ENCODE assay signal across 1 cellular context in the genomic region with DNA sequence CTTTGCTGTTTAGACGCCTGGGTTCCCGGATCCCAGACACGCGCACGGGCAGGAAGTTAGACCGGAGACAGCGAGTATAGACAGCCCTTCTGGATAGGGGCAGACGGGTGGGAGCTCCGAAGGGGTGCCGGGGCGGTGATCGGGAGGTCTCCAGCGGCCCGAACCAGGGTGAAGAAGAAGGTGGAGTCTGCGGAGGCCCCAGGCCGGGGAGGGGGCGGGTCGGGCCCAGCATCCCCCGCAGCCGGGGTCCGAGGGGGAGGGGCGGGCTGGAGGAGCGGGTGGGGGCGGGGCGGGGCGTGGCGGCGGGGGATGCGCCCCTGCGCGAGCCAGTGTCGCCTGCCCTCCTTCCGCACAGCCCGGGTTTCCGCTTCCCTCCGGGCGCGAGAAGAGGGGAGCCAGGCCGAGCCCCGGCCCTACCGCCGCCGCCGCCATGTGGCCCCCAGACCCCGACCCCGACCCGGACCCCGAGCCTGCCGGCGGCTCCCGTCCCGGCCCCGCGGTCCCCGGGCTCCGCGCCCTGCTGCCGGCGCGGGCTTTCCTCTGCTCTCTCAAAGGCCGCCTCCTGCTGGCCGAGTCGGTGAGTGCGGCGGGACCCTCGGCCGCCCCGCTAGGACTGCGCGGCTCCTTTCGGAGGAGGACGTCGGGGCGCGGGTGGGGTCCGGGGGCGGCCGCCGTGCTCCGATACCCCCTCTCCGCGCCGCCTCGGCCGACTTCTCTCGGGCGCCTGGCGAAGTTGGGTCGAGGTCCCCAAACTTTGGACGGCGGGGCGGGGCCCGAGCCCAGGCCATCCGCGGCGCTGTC.
TF ChIP-seq lines count a peak whose summit lies in the region.

A gene with protein sequence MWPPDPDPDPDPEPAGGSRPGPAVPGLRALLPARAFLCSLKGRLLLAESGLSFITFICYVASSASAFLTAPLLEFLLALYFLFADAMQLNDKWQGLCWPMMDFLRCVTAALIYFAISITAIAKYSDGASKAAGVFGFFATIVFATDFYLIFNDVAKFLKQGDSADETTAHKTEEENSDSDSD (plus strand): TSS at position 329 of the 801 bp plus-strand sequence. CDS start 102 bp downstream, at position 431.

TF ChIP-seq in HepG2, 621 proteins besides CTCF, POLR2A, EP300 and RAD21 (continued from another document and continues in another):
- TF ChIP-seq BRF2 (CRISPR knock-in tag; IDR thresholded peaks at IDR 0.05) (no peak), ZNF331 (CRISPR knock-in tag; IDR thresholded peaks at IDR 0.05) (no peak; the same call in 1 of the 2 replicates), ZSCAN21 (CRISPR knock-in tag; IDR thresholded peaks at IDR 0.05; ENCODE audit: borderline replicate concordance) (no peak; the same call in 1 of the 2 replicates), NR3C1 (CRISPR knock-in tag; IDR thresholded peaks at IDR 0.05) (no peak), ZBTB2 (CRISPR knock-in tag; IDR thresholded peaks at IDR 0.05; ENCODE audit: low read depth) (no peak), ZNF563 (CRISPR knock-in tag; IDR thresholded peaks at IDR 0.05) (no peak; the same call in 1 of the 2 replicates), FIP1L1 (IDR thresholded peaks at IDR 0.05; ENCODE audit: borderline replicate concordance, insufficient read depth, low read depth, low read length) (no peak), MXD1 (CRISPR knock-in tag; IDR thresholded peaks at IDR 0.05) (peak; percentile 21; the same call in 1 of the 2 replicates), KLF9 (CRISPR knock-in tag; IDR thresholded peaks at IDR 0.05; ENCODE audit: low read depth) (no peak), ZNF136 (CRISPR knock-in tag; IDR thresholded peaks at IDR 0.05; ENCODE audit: low read depth) (no peak), CC2D1A (CRISPR knock-in tag; IDR thresholded peaks at IDR 0.05) (no peak), NR2F2 (IDR thresholded peaks at IDR 0.05; ENCODE audit: borderline replicate concordance, low read depth) (0 out of 2 replicates have a peak, but pooled peaks have one; percentile 8), ZNF883 (CRISPR knock-in tag; IDR thresholded peaks at IDR 0.05; ENCODE audit: not compliant biosample characterization) (peak; percentile 59), SCMH1 (CRISPR knock-in tag; IDR thresholded peaks at IDR 0.05; ENCODE audit: borderline replicate concordance) (no peak), HIVEP1 (CRISPR knock-in tag; IDR thresholded peaks at IDR 0.05) (no peak), ZNF841 (CRISPR knock-in tag; IDR thresholded peaks at IDR 0.05; ENCODE audit: borderline replicate concordance) (no peak), TAF15 (IDR thresholded peaks at IDR 0.05; ENCODE audit: low read depth, low read length, poor library complexity, severe bottlenecking) (peak; percentile 27), ZNF329 (CRISPR knock-in tag; IDR thresholded peaks at IDR 0.05; ENCODE audit: low read depth) (no peak), NONO (IDR thresholded peaks at IDR 0.05) (no peak), NONO (CRISPR knock-in tag; conservative IDR thresholded peaks at IDR 0.05) (no peak), MEIS1 (CRISPR knock-in tag; IDR thresholded peaks at IDR 0.05; ENCODE audit: borderline replicate concordance) (peak; percentile 10; the same call in 1 of the 2 replicates), ZNF570 (CRISPR knock-in tag; IDR thresholded peaks at IDR 0.05; ENCODE audit: borderline replicate concordance) (no peak), GLI4 (CRISPR knock-in tag; IDR thresholded peaks at IDR 0.05; ENCODE audit: borderline replicate concordance) (no peak), MNT (IDR thresholded peaks at IDR 0.05) (no peak), MAFG (CRISPR knock-in tag; IDR thresholded peaks at IDR 0.05) (no peak), NBN (conservative IDR thresholded peaks at IDR 0.05) (no peak), SALL1 (CRISPR knock-in tag; IDR thresholded peaks at IDR 0.05) (no peak), SRSF4 (IDR thresholded peaks at IDR 0.05; ENCODE audit: low read depth, low read length, poor library complexity, severe bottlenecking) (no peak), TRIM24 (CRISPR knock-in tag; IDR thresholded peaks at IDR 0.05) (no peak)
- TF ChIP-seq, protein P1, sequence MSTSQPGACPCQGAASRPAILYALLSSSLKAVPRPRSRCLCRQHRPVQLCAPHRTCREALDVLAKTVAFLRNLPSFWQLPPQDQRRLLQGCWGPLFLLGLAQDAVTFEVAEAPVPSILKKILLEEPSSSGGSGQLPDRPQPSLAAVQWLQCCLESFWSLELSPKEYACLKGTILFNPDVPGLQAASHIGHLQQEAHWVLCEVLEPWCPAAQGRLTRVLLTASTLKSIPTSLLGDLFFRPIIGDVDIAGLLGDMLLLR (CRISPR knock-in tag; IDR thresholded peaks at IDR 0.05) = no peak
- TF ChIP-seq, protein P2, sequence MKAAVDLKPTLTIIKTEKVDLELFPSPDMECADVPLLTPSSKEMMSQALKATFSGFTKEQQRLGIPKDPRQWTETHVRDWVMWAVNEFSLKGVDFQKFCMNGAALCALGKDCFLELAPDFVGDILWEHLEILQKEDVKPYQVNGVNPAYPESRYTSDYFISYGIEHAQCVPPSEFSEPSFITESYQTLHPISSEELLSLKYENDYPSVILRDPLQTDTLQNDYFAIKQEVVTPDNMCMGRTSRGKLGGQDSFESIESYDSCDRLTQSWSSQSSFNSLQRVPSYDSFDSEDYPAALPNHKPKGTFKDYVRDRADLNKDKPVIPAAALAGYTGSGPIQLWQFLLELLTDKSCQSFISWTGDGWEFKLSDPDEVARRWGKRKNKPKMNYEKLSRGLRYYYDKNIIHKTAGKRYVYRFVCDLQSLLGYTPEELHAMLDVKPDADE (CRISPR knock-in tag; IDR thresholded peaks at IDR 0.05) = no peak; the same call in 1 of the 2 replicates
- TF ChIP-seq, protein P3, sequence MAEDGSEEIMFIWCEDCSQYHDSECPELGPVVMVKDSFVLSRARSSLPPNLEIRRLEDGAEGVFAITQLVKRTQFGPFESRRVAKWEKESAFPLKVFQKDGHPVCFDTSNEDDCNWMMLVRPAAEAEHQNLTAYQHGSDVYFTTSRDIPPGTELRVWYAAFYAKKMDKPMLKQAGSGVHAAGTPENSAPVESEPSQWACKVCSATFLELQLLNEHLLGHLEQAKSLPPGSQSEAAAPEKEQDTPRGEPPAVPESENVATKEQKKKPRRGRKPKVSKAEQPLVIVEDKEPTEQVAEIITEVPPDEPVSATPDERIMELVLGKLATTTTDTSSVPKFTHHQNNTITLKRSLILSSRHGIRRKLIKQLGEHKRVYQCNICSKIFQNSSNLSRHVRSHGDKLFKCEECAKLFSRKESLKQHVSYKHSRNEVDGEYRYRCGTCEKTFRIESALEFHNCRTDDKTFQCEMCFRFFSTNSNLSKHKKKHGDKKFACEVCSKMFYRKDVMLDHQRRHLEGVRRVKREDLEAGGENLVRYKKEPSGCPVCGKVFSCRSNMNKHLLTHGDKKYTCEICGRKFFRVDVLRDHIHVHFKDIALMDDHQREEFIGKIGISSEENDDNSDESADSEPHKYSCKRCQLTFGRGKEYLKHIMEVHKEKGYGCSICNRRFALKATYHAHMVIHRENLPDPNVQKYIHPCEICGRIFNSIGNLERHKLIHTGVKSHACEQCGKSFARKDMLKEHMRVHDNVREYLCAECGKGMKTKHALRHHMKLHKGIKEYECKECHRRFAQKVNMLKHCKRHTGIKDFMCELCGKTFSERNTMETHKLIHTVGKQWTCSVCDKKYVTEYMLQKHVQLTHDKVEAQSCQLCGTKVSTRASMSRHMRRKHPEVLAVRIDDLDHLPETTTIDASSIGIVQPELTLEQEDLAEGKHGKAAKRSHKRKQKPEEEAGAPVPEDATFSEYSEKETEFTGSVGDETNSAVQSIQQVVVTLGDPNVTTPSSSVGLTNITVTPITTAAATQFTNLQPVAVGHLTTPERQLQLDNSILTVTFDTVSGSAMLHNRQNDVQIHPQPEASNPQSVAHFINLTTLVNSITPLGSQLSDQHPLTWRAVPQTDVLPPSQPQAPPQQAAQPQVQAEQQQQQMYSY (CRISPR knock-in tag; IDR thresholded peaks at IDR 0.05) = no peak
- TF ChIP-seq, protein P4, sequence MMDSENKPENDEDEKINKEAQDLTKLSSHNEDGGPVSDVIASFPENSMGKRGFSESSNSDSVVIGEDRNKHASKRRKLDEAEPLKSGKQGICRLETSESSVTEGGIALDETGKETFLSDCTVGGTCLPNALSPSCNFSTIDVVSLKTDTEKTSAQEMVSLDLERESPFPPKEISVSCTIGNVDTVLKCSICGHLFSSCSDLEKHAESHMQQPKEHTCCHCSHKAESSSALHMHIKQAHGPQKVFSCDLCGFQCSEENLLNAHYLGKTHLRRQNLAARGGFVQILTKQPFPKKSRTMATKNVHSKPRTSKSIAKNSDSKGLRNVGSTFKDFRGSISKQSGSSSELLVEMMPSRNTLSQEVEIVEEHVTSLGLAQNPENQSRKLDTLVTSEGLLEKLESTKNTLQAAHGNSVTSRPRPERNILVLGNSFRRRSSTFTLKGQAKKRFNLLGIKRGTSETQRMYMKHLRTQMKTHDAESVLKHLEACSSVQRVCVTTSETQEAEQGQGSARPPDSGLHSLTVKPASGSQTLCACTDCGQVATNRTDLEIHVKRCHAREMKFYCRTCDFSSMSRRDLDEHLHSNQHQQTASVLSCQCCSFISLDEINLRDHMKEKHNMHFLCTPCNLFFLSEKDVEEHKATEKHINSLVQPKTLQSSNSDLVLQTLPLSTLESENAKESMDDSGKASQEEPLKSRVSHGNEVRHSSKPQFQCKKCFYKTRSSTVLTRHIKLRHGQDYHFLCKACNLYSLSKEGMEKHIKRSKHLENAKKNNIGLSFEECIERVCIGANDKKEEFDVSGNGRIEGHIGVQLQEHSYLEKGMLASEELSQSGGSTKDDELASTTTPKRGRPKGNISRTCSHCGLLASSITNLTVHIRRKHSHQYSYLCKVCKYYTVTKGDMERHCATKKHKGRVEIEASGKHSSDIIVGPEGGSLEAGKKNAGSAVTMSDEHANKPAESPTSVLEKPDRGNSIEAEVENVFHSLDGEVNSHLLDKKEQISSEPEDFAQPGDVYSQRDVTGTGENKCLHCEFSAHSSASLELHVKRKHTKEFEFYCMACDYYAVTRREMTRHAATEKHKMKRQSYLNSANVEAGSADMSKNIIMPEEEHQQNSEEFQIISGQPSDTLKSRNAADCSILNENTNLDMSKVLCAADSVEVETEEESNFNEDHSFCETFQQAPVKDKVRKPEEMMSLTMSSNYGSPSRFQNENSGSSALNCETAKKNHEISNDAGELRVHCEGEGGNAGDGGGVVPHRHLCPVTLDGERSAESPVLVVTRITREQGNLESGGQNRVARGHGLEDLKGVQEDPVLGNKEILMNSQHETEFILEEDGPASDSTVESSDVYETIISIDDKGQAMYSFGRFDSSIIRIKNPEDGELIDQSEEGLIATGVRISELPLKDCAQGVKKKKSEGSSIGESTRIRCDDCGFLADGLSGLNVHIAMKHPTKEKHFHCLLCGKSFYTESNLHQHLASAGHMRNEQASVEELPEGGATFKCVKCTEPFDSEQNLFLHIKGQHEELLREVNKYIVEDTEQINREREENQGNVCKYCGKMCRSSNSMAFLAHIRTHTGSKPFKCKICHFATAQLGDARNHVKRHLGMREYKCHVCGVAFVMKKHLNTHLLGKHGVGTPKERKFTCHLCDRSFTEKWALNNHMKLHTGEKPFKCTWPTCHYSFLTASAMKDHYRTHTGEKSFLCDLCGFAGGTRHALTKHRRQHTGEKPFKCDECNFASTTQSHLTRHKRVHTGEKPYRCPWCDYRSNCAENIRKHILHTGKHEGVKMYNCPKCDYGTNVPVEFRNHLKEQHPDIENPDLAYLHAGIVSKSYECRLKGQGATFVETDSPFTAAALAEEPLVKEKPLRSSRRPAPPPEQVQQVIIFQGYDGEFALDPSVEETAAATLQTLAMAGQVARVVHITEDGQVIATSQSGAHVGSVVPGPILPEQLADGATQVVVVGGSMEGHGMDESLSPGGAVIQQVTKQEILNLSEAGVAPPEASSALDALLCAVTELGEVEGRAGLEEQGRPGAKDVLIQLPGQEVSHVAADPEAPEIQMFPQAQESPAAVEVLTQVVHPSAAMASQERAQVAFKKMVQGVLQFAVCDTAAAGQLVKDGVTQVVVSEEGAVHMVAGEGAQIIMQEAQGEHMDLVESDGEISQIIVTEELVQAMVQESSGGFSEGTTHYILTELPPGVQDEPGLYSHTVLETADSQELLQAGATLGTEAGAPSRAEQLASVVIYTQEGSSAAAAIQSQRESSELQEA (CRISPR knock-in tag; IDR thresholded peaks at IDR 0.05; ENCODE audit: not compliant biosample characterization) = no peak
